Comparison of ENCODE assay signal across 25 cellular contexts in genomic region chr6:33820243-33820642, GRCh38. TPM values are rescaled to one million over a fixed set of nuclear protein-coding genes. Genes with fewer than 3 reads are reported as not detected.
"Had no signal": no experiment of that assay in that cellular context is flagged by ENCODE, and none has a peak within 500 bp of the region (broad histone marks: within the 10 kb centered on the region; RNA-seq: fewer than 3 reads in every experiment).

No MANE protein-coding gene starts in this region.

- H3K36me3 Mint-ChIP-seq: mesothelial cell of epicardium; stimulated activated memory B cell treated with anti-CD40 and anti-IgM and Interleukin-4, amounts not matched to agents 10 μg/mL and 1 μg/mL and 100 μg/mL, for 72 hours; WTC11 had no signal

- H3K36me3 ChIP-seq: brain microvascular endothelial cell, gastrocnemius medialis, heart right ventricle, sigmoid colon had no signal

- H3K9me3 ChIP-seq: gastrocnemius medialis, heart right ventricle, sigmoid colon had no signal

- H3K27ac Mint-ChIP-seq: activated CD8-positive, alpha-beta T cell treated with anti-CD3 and anti-CD28 coated beads for 36 hours; activated T-cell treated with anti-CD3 and anti-CD28 coated beads, Interleukin-2, amount 50 U/mL, for 72 hours; dendritic cell treated with granulocyte-macrophage colony-stimulating factor and Interleukin-4, amounts not matched to agents 40 ng/mL and 50 ng/mL, for 4 days; effector memory CD8-positive, alpha-beta T cell; mesothelial cell of epicardium; stimulated activated memory B cell treated with anti-CD40 and anti-IgM and Interleukin-4, amounts not matched to agents 10 μg/mL and 1 μg/mL and 100 μg/mL, for 72 hours; T-helper 17 cell; WTC11 had no signal

- H3K4me1 Mint-ChIP-seq: stimulated activated memory B cell treated with anti-CD40 and anti-IgM and Interleukin-4, amounts not matched to agents 10 μg/mL and 1 μg/mL and 100 μg/mL, for 72 hours had no signal

- H3K4me3 ChIP-seq: gastrocnemius medialis, heart right ventricle, lung, sigmoid colon had no signal

- ATAC-seq: activated CD8-positive, alpha-beta T cell treated with anti-CD3 and anti-CD28 coated beads for 36 hours; activated T-cell treated with anti-CD3 and anti-CD28 coated beads, Interleukin-2, amount 50 U/mL, for 72 hours; effector memory CD8-positive, alpha-beta T cell; gastrocnemius medialis; heart right ventricle; left colon; stimulated activated memory B cell treated with anti-CD40 and anti-IgM and Interleukin-4, amounts not matched to agents 10 μg/mL and 1 μg/mL and 100 μg/mL, for 72 hours; T-helper 17 cell; WTC11 had no signal

- H3K27ac ChIP-seq: brain microvascular endothelial cell, epithelial cell of prostate, gastrocnemius medialis, heart right ventricle, sigmoid colon had no signal

- H3K9me3 Mint-ChIP-seq: activated CD8-positive, alpha-beta T cell treated with anti-CD3 and anti-CD28 coated beads for 36 hours; activated T-cell treated with anti-CD3 and anti-CD28 coated beads, Interleukin-2, amount 50 U/mL, for 72 hours; dendritic cell treated with granulocyte-macrophage colony-stimulating factor and Interleukin-4, amounts not matched to agents 40 ng/mL and 50 ng/mL, for 4 days; effector memory CD8-positive, alpha-beta T cell; mesothelial cell of epicardium; stimulated activated memory B cell treated with anti-CD40 and anti-IgM and Interleukin-4, amounts not matched to agents 10 μg/mL and 1 μg/mL and 100 μg/mL, for 72 hours; WTC11 had no signal

- DNase-seq: activated CD4-positive, alpha-beta T cell treated with anti-CD3 and anti-CD28 coated beads for 4 hours; activated CD8-positive, alpha-beta T cell treated with anti-CD3 and anti-CD28 coated beads for 36 hours; activated naive CD4-positive, alpha-beta T cell; activated T-cell treated with anti-CD3 and anti-CD28 coated beads, Interleukin-2, amount 50 U/mL, for 72 hours; anterior cingulate cortex; brain microvascular endothelial cell; cerebellar nuclear complex; effector memory CD8-positive, alpha-beta T cell; gastrocnemius medialis; heart right ventricle; left colon; sigmoid colon; stimulated activated CD4-positive, alpha-beta T cell treated with anti-CD3 and anti-CD28 coated beads, Interleukin-12 subunit alpha, Interleukin-12 subunit beta, amount 100 ng/mL, for 4 hours; stimulated activated CD4-positive, alpha-beta T cell treated with anti-CD3 and anti-CD28 coated beads, Interleukin-2, amount 100 ng/mL, for 24 hours; T-helper 17 cell had no signal

- H3K4me3 Mint-ChIP-seq: activated CD8-positive, alpha-beta T cell treated with anti-CD3 and anti-CD28 coated beads for 36 hours; activated T-cell treated with anti-CD3 and anti-CD28 coated beads, Interleukin-2, amount 50 U/mL, for 72 hours; dendritic cell treated with granulocyte-macrophage colony-stimulating factor and Interleukin-4, amounts not matched to agents 40 ng/mL and 50 ng/mL, for 4 days; effector memory CD8-positive, alpha-beta T cell; mesothelial cell of epicardium; stimulated activated memory B cell treated with anti-CD40 and anti-IgM and Interleukin-4, amounts not matched to agents 10 μg/mL and 1 μg/mL and 100 μg/mL, for 72 hours; T-helper 17 cell; WTC11 had no signal

- H3K4me1 ChIP-seq: gastrocnemius medialis, sigmoid colon had no signal

- H3K27me3 ChIP-seq: brain microvascular endothelial cell had no signal

RNA-seq across cellular contexts. Expression of gene MLN, which starts 16.4 kb away (rescaled TPM):
- total RNA-seq: activated CD8-positive, alpha-beta T cell treated with anti-CD3 and anti-CD28 coated beads for 36 hours; activated T-cell treated with anti-CD3 and anti-CD28 coated beads, Interleukin-2, amount 50 U/mL, for 72 hours; gastrocnemius medialis; heart right ventricle; left colon; lung; mesothelial cell of epicardium; osteocyte; pulmonary artery endothelial cell; sigmoid colon; T-helper 17 cell; ureter; WTC11 had no signal
- polyA plus RNA-seq: heart right ventricle, lung, neural cell had no signal
